ENCODE assay signal across 7 cellular contexts in genomic region chr5:123088031-123088805, GRCh38. TPM values are rescaled to one million over a fixed set of nuclear protein-coding genes. Genes with fewer than 3 reads are reported as not detected.
DNase-seq lines count a peak whose midpoint lies in the region; ATAC-seq, FAIRE-seq and TF ChIP-seq lines count a peak whose summit lies in the region.

No MANE protein-coding gene starts in this region.

- H3K36me3 ChIP-seq in HUES64 (ENCODE audit: insufficient read depth, low read length) (no peaks in the 10 kb centered on the region), spleen (no peaks in the 10 kb centered on the region)

- H3K27ac Mint-ChIP-seq in activated naive CD8-positive, alpha-beta T cell treated with anti-CD3 and anti-CD28 coated beads, Interleukin-2, amount 10 ng/mL, durations not matched to agents 7 days and 5 days = peak overlapping the region; percentile 59

- H3K36me3 Mint-ChIP-seq in activated naive CD8-positive, alpha-beta T cell treated with anti-CD3 and anti-CD28 coated beads, Interleukin-2, amount 10 ng/mL, durations not matched to agents 7 days and 5 days = no peaks in the 10 kb centered on the region

- no peak for TF ChIP-seq CTCF in spleen (IDR thresholded peaks at IDR 0.05 in 8 of 11, conservative IDR thresholded peaks at IDR 0.05 in 3 of 11)

- H3K4me3 ChIP-seq in HUES64 (ENCODE audit: low read length) (peak overlapping the region; percentile 57), spleen (peak overlapping the region in 7 of 8 donors; percentile 16 to 68 (median 43))

- intact Hi-C loops in spleen (cut with DNase I; ENCODE audit: low total_unique reads) = no loop called here

- DNase-seq in activated naive CD8-positive, alpha-beta T cell treated with anti-CD3 and anti-CD28 coated beads, Interleukin-2, amount 10 ng/mL, durations not matched to agents 7 days and 5 days = peak; percentile 34
- DNase-seq in iPS-NIHi11 (ENCODE audit: low spot score) = peak; percentile 28
- DNase-seq in spleen = no peak
- DNase-seq in SHP77 treated with DMSO at 0.1 percent for 48 hours (lab: John Stamatoyannopoulos, UW) = no peak
- DNase-seq in GM19239 (ENCODE audit: insufficient read length, low spot score) = no peak
- DNase-seq in SK-N-DZ (ENCODE audit: low spot score) = no peak

- TF ChIP-seq POLR2A in spleen (IDR thresholded peaks at IDR 0.05) = no peak

- no peak overlapping the region for H3K9ac ChIP-seq in HUES64 (ENCODE audit: low read depth, low read length)

- H3K27ac ChIP-seq in HUES64 (ENCODE audit: low read depth, low read length) = no peak overlapping the region
- H3K27ac ChIP-seq in spleen = no peak overlapping the region

- ATAC-seq in activated naive CD8-positive, alpha-beta T cell treated with anti-CD3 and anti-CD28 coated beads, Interleukin-2, amount 10 ng/mL, durations not matched to agents 7 days and 5 days (ENCODE audit: low read depth) = no peak

- POLR2A ChIA-PET in activated naive CD8-positive, alpha-beta T cell treated with anti-CD3 and anti-CD28 coated beads, Interleukin-2, amount 10 ng/mL, durations not matched to agents 7 days and 5 days (lab: Charles Lee) = no interaction called here

- peaks cover 100% of the 10 kb centered on the region for H3K27me3 ChIP-seq in HUES64 (ENCODE audit: insufficient read depth, low read length)
- peaks cover 11 to 100% (median 92%) of the 10 kb centered on the region in 7 donors for H3K27me3 ChIP-seq in spleen (replicated peaks in 1 of 7)

- peaks cover 6% of the 10 kb centered on the region for H3K4me1 Mint-ChIP-seq in activated naive CD8-positive, alpha-beta T cell treated with anti-CD3 and anti-CD28 coated beads, Interleukin-2, amount 10 ng/mL, durations not matched to agents 7 days and 5 days

- H3K4me3 Mint-ChIP-seq in activated naive CD8-positive, alpha-beta T cell treated with anti-CD3 and anti-CD28 coated beads, Interleukin-2, amount 10 ng/mL, durations not matched to agents 7 days and 5 days = peak overlapping the region; percentile 43

- peaks cover 30% of the 10 kb centered on the region for H3K4me1 ChIP-seq in HUES64 (ENCODE audit: insufficient read depth, low read length)
- peaks cover 11 to 60% (median 41%) of the 10 kb centered on the region in 6 donors for H3K4me1 ChIP-seq in spleen

- WGBS in HUES64 = 1% methylated on average over 42 of the region's 42 CpGs
- WGBS in spleen, 5 donors = 2 to 3% (median 3%) methylated on average over 38 to 42 of the region's 42 CpGs

- FAIRE-seq in GM19239 (lab: Jason Lieb, UNC) = no peak

- H3K27me3 Mint-ChIP-seq in activated naive CD8-positive, alpha-beta T cell treated with anti-CD3 and anti-CD28 coated beads, Interleukin-2, amount 10 ng/mL, durations not matched to agents 7 days and 5 days = peaks cover 82% of the 10 kb centered on the region

- H3K9me3 ChIP-seq in HUES64 (ENCODE audit: insufficient read depth, low read depth, low read length) (no peaks in the 10 kb centered on the region), spleen (no peaks in the 10 kb centered on the region)

- peaks cover 1% of the 10 kb centered on the region for H3K9me3 Mint-ChIP-seq in activated naive CD8-positive, alpha-beta T cell treated with anti-CD3 and anti-CD28 coated beads, Interleukin-2, amount 10 ng/mL, durations not matched to agents 7 days and 5 days

RNA-seq across cellular contexts. Expression of gene PRDM6, which starts 0.8 kb away (rescaled TPM):
- polyA plus RNA-seq in HUES64 (2013, experiment 1 of 2) = 0.35 TPM
- not detected for polyA plus RNA-seq in HUES64 (2013, experiment 2 of 2)
- total RNA-seq in activated naive CD8-positive, alpha-beta T cell treated with anti-CD3 and anti-CD28 coated beads, Interleukin-2, amount 10 ng/mL, durations not matched to agents 7 days and 5 days = not detected
- total RNA-seq in spleen = under 1 TPM in 3 of 7 donors, not detected in 4; 0.03 to 0.72 (median 0.03) TPM
- polyA plus RNA-seq in spleen = under 1 TPM; 0.02 to 0.03 (median 0.02) TPM
- not detected in 2 replicates for polyA plus RNA-seq in SK-N-DZ (2014; cell fraction: cytosol; rRNA removed)
- polyA plus RNA-seq in SK-N-DZ (2014; cell fraction: nucleus; rRNA removed) = not detected in 2 replicates

RNA-seq across cellular contexts. Expression of gene PPIC, which starts 51.7 kb away (rescaled TPM):
- 4.6 TPM for polyA plus RNA-seq in HUES64 (2013, experiment 1 of 2)
- polyA plus RNA-seq in HUES64 (2013, experiment 2 of 2) = 4.2 TPM
- total RNA-seq in activated naive CD8-positive, alpha-beta T cell treated with anti-CD3 and anti-CD28 coated beads, Interleukin-2, amount 10 ng/mL, durations not matched to agents 7 days and 5 days = not detected
- total RNA-seq in spleen = 10 to 100 TPM in 2 of 7 donors, 1 to 10 TPM in 5; 5.4 to 18.5 (median 9.3) TPM
- 1 to 10 TPM; 2.3 to 7.1 (median 5.9) TPM for polyA plus RNA-seq in spleen
- not detected in 2 replicates for polyA plus RNA-seq in SK-N-DZ (2014; cell fraction: cytosol; rRNA removed)
- 0.24 TPM in 1 of 2 replicates, not detected in the other for polyA plus RNA-seq in SK-N-DZ (2014; cell fraction: nucleus; rRNA removed)

Comparison
In these comparisons a context has a peak if more than half of its experiments do, and no peak if none do; other contexts are left out.
1. DNase-seq: peak in activated naive CD8-positive, alpha-beta T cell treated with anti-CD3 and anti-CD28 coated beads, Interleukin-2, amount 10 ng/mL, durations not matched to agents 7 days and 5 days (single experiment) and iPS-NIHi11 (single experiment); none in spleen (single experiment), SHP77 treated with DMSO at 0.1 percent for 48 hours (single experiment), GM19239 (single experiment) and SK-N-DZ (single experiment).
2. RNA of gene PPIC, which starts 51.7 kb away (total RNA-seq): 5.4 to 18.5 TPM in spleen; not detected in activated naive CD8-positive, alpha-beta T cell treated with anti-CD3 and anti-CD28 coated beads, Interleukin-2, amount 10 ng/mL, durations not matched to agents 7 days and 5 days; every median in the first group is over 4 times any median in the second.